23 cellular contexts compared by ENCODE assay signal in the genomic region with DNA sequence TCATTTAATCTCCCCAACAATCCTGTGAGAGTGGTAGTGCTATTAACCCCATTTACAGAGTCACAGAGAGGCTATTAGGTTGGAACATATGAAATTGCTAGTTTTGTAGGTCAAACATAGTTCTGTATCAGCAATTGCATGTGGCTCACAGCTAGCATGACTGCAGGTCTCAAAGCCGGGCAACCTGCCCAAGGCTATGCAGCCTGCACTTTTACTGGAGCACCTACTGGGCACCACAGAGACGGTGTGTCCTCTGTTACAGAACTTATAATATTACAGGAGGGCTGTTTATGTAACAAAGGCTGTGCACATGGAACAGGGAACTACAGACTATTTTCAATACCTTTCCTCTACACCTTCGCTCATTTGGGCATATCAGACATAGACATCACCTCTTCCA.
"Had no signal": no experiment of that assay in that cellular context is flagged by ENCODE, and none has a peak within 500 bp of the region (broad histone marks: within the 10 kb centered on the region; RNA-seq: fewer than 3 reads in every experiment).

No MANE protein-coding gene starts in this region.

- ATAC-seq: activated CD8-positive, alpha-beta T cell treated with anti-CD3 and anti-CD28 coated beads, Interleukin-2, amount 10 ng/mL, durations not matched to agents 7 days and 5 days; PC-3; T-helper 17 cell; WTC11 had no signal

- FAIRE-seq: RCC 7860 had no signal

- DNase-seq: activated CD4-positive, alpha-beta T cell treated with anti-CD3 and anti-CD28 coated beads for 48 hours; activated CD4-positive, alpha-beta T cell treated with anti-CD3 and anti-CD28 coated beads, Interleukin-2, amount 50 U/mL, for 4 hours; activated CD4-positive, CD25-positive, alpha-beta regulatory T cell treated with anti-CD3 and anti-CD28 coated beads, Interleukin-2, amount 50 U/mL, for 72 hours; activated CD8-positive, alpha-beta memory T cell treated with anti-CD3 and anti-CD28 coated beads, Interleukin-2, amount 50 U/mL, for 48 hours; activated CD8-positive, alpha-beta T cell treated with anti-CD3 and anti-CD28 coated beads, Interleukin-2, amount 10 ng/mL, durations not matched to agents 7 days and 5 days; activated naive CD4-positive, alpha-beta T cell treated with anti-CD3 and anti-CD28 coated beads, Interleukin-2, amount 50 U/mL, for 16 hours; activated naive CD8-positive, alpha-beta T cell treated with anti-CD3 and anti-CD28 coated beads, Interleukin-2, amount 10 ng/mL, durations not matched to agents 7 days and 5 days; activated T-cell treated with anti-CD3 and anti-CD28 coated beads, Interleukin-2, amount 50 U/mL, for 1 hour; Karpas-422; MM.1S; NCI-H1105; NCI-H1436; NCI-H1694 treated with DMSO at 0.1 percent for 48 hours; NCI-H2029 treated with DMSO at 0.1 percent for 48 hours; NCI-H345; NCI-H510A; NCI-H526 treated with DMSO at 0.1 percent for 48 hours; PC-3; SHP77 treated with DMSO at 0.1 percent for 48 hours; T-helper 17 cell; T-helper 9 cell had no signal
